1 cellular context compared by ENCODE assay signal in the genomic region with DNA sequence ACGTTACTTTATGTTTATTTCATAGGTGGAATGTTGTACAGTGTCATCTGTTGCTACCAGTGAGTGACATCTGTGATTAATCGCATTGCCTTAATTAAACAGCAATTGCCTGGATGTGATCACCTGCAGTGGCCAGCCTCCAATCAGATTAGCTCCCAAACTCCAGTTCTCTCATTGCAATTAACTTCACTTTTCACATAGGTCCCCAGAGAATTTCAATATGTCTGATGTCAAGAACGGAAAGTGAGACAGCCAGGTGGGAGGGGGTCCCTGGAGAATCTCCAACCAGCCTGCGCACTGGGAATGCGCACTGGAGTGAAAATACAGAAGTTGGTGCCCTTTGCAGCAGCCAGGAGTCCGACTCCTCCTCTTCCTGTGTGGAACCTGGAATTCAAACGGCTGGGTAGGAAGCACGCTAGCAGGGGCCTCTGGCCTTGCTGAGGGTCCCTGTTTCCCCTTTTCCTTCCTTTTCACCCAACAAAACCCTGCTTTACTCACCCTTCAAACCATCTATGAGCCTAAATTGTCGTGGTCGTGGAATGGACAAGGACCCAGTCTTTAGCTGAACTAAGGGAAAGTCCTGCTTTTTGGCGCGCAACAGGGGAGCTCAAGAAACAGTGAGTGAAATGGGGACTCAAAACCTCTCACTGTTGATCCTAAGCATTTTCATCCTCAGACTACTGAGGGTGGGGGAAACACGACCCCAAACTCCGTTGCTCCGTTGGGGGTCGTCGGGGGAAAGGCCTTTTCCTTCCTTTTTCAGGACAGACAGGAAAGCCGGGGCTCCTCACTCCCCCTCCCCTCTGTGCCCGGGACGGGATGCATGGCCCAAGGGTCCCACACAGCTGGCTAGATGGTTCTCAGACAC.
TF ChIP-seq lines count a peak whose summit lies in the region.

No MANE protein-coding gene starts in this region.

TF ChIP-seq in HCT116, 20 proteins besides CTCF, POLR2A, EP300 and RAD21 (continued from another document):
- TF ChIP-seq, protein P1, sequence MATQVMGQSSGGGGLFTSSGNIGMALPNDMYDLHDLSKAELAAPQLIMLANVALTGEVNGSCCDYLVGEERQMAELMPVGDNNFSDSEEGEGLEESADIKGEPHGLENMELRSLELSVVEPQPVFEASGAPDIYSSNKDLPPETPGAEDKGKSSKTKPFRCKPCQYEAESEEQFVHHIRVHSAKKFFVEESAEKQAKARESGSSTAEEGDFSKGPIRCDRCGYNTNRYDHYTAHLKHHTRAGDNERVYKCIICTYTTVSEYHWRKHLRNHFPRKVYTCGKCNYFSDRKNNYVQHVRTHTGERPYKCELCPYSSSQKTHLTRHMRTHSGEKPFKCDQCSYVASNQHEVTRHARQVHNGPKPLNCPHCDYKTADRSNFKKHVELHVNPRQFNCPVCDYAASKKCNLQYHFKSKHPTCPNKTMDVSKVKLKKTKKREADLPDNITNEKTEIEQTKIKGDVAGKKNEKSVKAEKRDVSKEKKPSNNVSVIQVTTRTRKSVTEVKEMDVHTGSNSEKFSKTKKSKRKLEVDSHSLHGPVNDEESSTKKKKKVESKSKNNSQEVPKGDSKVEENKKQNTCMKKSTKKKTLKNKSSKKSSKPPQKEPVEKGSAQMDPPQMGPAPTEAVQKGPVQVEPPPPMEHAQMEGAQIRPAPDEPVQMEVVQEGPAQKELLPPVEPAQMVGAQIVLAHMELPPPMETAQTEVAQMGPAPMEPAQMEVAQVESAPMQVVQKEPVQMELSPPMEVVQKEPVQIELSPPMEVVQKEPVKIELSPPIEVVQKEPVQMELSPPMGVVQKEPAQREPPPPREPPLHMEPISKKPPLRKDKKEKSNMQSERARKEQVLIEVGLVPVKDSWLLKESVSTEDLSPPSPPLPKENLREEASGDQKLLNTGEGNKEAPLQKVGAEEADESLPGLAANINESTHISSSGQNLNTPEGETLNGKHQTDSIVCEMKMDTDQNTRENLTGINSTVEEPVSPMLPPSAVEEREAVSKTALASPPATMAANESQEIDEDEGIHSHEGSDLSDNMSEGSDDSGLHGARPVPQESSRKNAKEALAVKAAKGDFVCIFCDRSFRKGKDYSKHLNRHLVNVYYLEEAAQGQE (IDR thresholded peaks at IDR 0.05; ENCODE audit: low read depth): no peak
- TF ChIP-seq ZFX (IDR thresholded peaks at IDR 0.05) (peak; percentile 62), JUND (IDR thresholded peaks at IDR 0.05) (no peak), ZNF274 (IDR thresholded peaks at IDR 0.05; ENCODE audit: low read depth, low read length) (no peak), ELF1 (IDR thresholded peaks at IDR 0.05; ENCODE audit: borderline replicate concordance, low read depth) (peak; percentile 84), SP1 (IDR thresholded peaks at IDR 0.05; ENCODE audit: low read depth) (no peak), CBX3 (IDR thresholded peaks at IDR 0.05; ENCODE audit: low read depth) (no peak), SIN3A (IDR thresholded peaks at IDR 0.05; ENCODE audit: low read depth) (peak; percentile 72)
- TF ChIP-seq, protein P2, sequence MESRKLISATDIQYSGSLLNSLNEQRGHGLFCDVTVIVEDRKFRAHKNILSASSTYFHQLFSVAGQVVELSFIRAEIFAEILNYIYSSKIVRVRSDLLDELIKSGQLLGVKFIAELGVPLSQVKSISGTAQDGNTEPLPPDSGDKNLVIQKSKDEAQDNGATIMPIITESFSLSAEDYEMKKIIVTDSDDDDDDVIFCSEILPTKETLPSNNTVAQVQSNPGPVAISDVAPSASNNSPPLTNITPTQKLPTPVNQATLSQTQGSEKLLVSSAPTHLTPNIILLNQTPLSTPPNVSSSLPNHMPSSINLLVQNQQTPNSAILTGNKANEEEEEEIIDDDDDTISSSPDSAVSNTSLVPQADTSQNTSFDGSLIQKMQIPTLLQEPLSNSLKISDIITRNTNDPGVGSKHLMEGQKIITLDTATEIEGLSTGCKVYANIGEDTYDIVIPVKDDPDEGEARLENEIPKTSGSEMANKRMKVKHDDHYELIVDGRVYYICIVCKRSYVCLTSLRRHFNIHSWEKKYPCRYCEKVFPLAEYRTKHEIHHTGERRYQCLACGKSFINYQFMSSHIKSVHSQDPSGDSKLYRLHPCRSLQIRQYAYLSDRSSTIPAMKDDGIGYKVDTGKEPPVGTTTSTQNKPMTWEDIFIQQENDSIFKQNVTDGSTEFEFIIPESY (IDR thresholded peaks at IDR 0.05; ENCODE audit: extremely low read depth, insufficient replicate concordance, low read length): no peak
- TF ChIP-seq, protein P3, sequence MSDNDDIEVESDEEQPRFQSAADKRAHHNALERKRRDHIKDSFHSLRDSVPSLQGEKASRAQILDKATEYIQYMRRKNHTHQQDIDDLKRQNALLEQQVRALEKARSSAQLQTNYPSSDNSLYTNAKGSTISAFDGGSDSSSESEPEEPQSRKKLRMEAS (IDR thresholded peaks at IDR 0.05): peak; percentile 58
TF ChIP-seq in HCT116: peak in this region for 6.
